Comparison of ENCODE assay signal across 20 cellular contexts in genomic region chr3:124653071-124653470, GRCh38.
"Had no signal": no experiment of that assay in that cellular context is flagged by ENCODE, and none has a peak within 500 bp of the region (broad histone marks: within the 10 kb centered on the region; RNA-seq: fewer than 3 reads in every experiment).

No MANE protein-coding gene starts in this region.

- H3K36me3 ChIP-seq: ovary, sigmoid colon, upper lobe of right lung had no signal

- H3K4me1 ChIP-seq: foreskin keratinocyte, sigmoid colon, upper lobe of right lung had no signal

- H3K27me3 ChIP-seq: dorsolateral prefrontal cortex, ovary, sigmoid colon, stomach, upper lobe of right lung had no signal

- H3K9me3 ChIP-seq: ovary, sigmoid colon, stomach, thoracic aorta, upper lobe of right lung had no signal

- H3K9me3 Mint-ChIP-seq: activated B cell treated with CpG ODN at 0.5 μM for 24 hours; activated naive CD4-positive, alpha-beta T cell treated with anti-CD3 and anti-CD28 coated beads, Interleukin-2, amount 10 ng/mL, durations not matched to agents 7 days and 5 days; activated T-cell treated with anti-CD3 and anti-CD28 coated beads, Interleukin-2, amount 50 U/mL, for 4 hours had no signal

- ATAC-seq: activated T-cell treated with anti-CD3 and anti-CD28 coated beads, Interleukin-2, amount 50 U/mL, for 4 hours; foreskin keratinocyte; naive thymus-derived CD4-positive, alpha-beta T cell; SK-N-SH treated with all-trans-retinoic acid at 6 μM for 48 hours; upper lobe of right lung had no signal

- H3K4me3 ChIP-seq: dorsolateral prefrontal cortex, ovary, sigmoid colon, stomach, thoracic aorta, upper lobe of right lung had no signal

- H3K27ac ChIP-seq: foreskin keratinocyte, ovary, sigmoid colon, stomach, thoracic aorta, upper lobe of right lung had no signal

- DNase-seq: activated B cell treated with CpG ODN at 0.5 μM for 24 hours; activated CD4-positive, alpha-beta T cell treated with anti-CD3 and anti-CD28 coated beads for 48 hours; activated CD8-positive, alpha-beta memory T cell treated with anti-CD3 and anti-CD28 coated beads, Interleukin-2, amount 50 U/mL, for 4 hours; activated effector memory CD4-positive, alpha-beta T cell treated with Interleukin-2 at 50 U/mL for 16 hours; activated naive CD4-positive, alpha-beta T cell treated with anti-CD3 and anti-CD28 coated beads, Interleukin-2, amount 10 ng/mL, durations not matched to agents 7 days and 5 days; activated T-cell treated with anti-CD3 and anti-CD28 coated beads, Interleukin-2, amount 50 U/mL, for 4 hours; dorsolateral prefrontal cortex; foreskin keratinocyte; mesendoderm; naive thymus-derived CD4-positive, alpha-beta T cell; ovary; SHP77 treated with DMSO at 0.1 percent for 48 hours; sigmoid colon; stimulated activated CD4-positive, alpha-beta T cell treated with anti-CD3 and anti-CD28 coated beads, Interleukin-1b, Interleukin-23, amount 100 ng/mL, for 48 hours; stomach; T-helper 1 cell; T-helper 9 cell; upper lobe of right lung had no signal

- H3K27ac Mint-ChIP-seq: activated B cell treated with CpG ODN at 0.5 μM for 24 hours; activated naive CD4-positive, alpha-beta T cell treated with anti-CD3 and anti-CD28 coated beads, Interleukin-2, amount 10 ng/mL, durations not matched to agents 7 days and 5 days; naive thymus-derived CD4-positive, alpha-beta T cell had no signal

- H3K4me3 Mint-ChIP-seq: activated B cell treated with CpG ODN at 0.5 μM for 24 hours; activated naive CD4-positive, alpha-beta T cell treated with anti-CD3 and anti-CD28 coated beads, Interleukin-2, amount 10 ng/mL, durations not matched to agents 7 days and 5 days; activated T-cell treated with anti-CD3 and anti-CD28 coated beads, Interleukin-2, amount 50 U/mL, for 4 hours; naive thymus-derived CD4-positive, alpha-beta T cell had no signal
